ENCODE assay signal across 16 cellular contexts in the genomic region with DNA sequence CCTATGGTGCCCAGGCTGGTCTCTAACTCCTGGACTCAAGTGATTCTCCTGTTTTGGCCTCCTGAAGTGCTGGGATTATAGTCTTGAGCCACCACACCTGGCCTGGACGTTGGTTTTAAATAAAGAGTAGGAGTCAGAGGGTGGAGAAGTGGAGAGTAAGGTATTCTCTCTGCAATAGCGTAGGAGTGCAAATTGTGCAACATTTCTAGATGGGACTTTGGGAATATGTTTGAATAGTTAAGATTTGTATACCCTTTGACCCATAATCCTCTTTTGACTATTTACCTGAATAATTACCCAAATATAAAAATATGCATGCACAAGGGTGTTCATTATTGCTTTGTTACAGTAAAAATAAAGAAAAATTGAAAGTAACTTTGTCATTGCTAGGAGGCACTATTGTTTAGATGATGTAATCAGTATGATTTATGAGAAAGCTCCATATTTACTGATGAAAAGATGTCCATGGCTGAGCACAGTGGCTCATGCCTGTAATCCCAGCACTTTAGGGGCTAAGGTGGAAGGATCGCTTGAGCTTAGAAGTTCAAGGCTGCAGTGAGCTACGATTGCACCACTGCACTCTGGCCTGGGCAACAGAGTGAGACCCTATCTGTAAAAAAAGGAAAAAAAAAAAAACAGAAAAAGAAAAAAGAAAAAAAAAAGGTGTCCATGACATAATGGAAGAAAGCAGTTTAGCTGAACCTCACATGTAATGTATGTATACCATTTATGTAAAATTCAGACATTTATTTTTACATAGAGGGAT. TPM values are rescaled to one million over a fixed set of nuclear protein-coding genes. Genes with fewer than 3 reads are reported as not detected.
A peak's percentile ranks its signal among the peaks of the same experiment; 100 is the strongest.
DNase-seq lines count a peak whose midpoint lies in the region; ATAC-seq and TF ChIP-seq lines count a peak whose summit lies in the region.
"Had no signal": no experiment of that assay in that cellular context is flagged by ENCODE, and none has a peak within 500 bp of the region (broad histone marks: within the 10 kb centered on the region; RNA-seq: fewer than 3 reads in every experiment).

No MANE protein-coding gene starts in this region.

- no peaks in the 10 kb centered on the region for H3K9me3 ChIP-seq in esophagus muscularis mucosa

- TF ChIP-seq POLR2A in esophagus muscularis mucosa (IDR thresholded peaks at IDR 0.05; ENCODE audit: low read depth), result no peak

- no peak overlapping the region for H3K27ac ChIP-seq in esophagus muscularis mucosa (replicated peaks in 1 of 4)
- H3K27ac ChIP-seq: BLaER1 treated with 17β-estradiol and CSF1 and Interleukin-3, amounts not matched to agents 10 nM and 100 nM had no signal

- no peak for TF ChIP-seq CTCF in esophagus muscularis mucosa (IDR thresholded peaks at IDR 0.05)

- ATAC-seq in GM21786 (IDR thresholded peaks at IDR 0.05; ENCODE audit: unreplicated experiment) (no peak), HG03135 (IDR thresholded peaks at IDR 0.05; ENCODE audit: unreplicated experiment) (no peak)
- ATAC-seq: GM23338 had no signal

- H3K4me1 ChIP-seq in esophagus muscularis mucosa, result no peaks in the 10 kb centered on the region
- H3K4me1 ChIP-seq: BLaER1 treated with 17β-estradiol and CSF1 and Interleukin-3, amounts not matched to agents 10 nM and 100 nM had no signal

- H3K27me3 ChIP-seq in esophagus muscularis mucosa, result peaks cover 0 to 4% (median 0%) of the 10 kb centered on the region in 4 donors
- H3K27me3 ChIP-seq: BLaER1 treated with 17β-estradiol and CSF1 and Interleukin-3, amounts not matched to agents 10 nM and 100 nM had no signal

- no peak overlapping the region for H3K4me3 ChIP-seq in esophagus muscularis mucosa
- H3K4me3 ChIP-seq: BLaER1 treated with 17β-estradiol and CSF1 and Interleukin-3, amounts not matched to agents 10 nM and 100 nM; GM23338 had no signal

- intact Hi-C loops in esophagus muscularis mucosa (cut with DNase I) (no loop called here), posterior vena cava (cut with DNase I) (no loop called here)

- 80% methylated on average over 4 of the region's 4 CpGs for WGBS in esophagus muscularis mucosa

- TF ChIP-seq EP300 in esophagus muscularis mucosa (IDR thresholded peaks at IDR 0.05), result no peak

- DNase-seq in ELR (ENCODE audit: low read depth), result peak; percentile 13
- DNase-seq in MV-4-11 (lab: John Stamatoyannopoulos, UW), result peak; percentile 12
- peak; percentile 37 for DNase-seq in esophagus muscularis mucosa (ENCODE audit: extremely low spot score)
- DNase-seq in posterior vena cava (ENCODE audit: low spot score), result peak; percentile 38
- no peak for DNase-seq in dermis blood vessel endothelial cell
- DNase-seq: ACHN; CD4-positive, CD25-positive, alpha-beta regulatory T cell; H7 had no signal

- no peaks in the 10 kb centered on the region for H3K36me3 ChIP-seq in esophagus muscularis mucosa
- H3K36me3 ChIP-seq: BLaER1 treated with 17β-estradiol and CSF1 and Interleukin-3, amounts not matched to agents 10 nM and 100 nM had no signal

RNA-seq across cellular contexts. Expression of a gene that starts 15.1 kb away (rescaled TPM):
- total RNA-seq in esophagus muscularis mucosa, result 1 to 10 TPM in 2 of 4 donors, under 1 TPM in 2; 0.65 to 2.5 (median 1.2) TPM
- total RNA-seq in posterior vena cava, result 1 to 10 TPM; 4.5 to 6.3 TPM
- total RNA-seq in dermis blood vessel endothelial cell, result 1.7 and 2.1 TPM in 2 replicates

RNA-seq across cellular contexts. Expression of a gene that starts 49.3 kb away (rescaled TPM):
- total RNA-seq in esophagus muscularis mucosa (under 1 TPM in 1 of 4 donors, not detected in 3; 0.23 TPM), posterior vena cava (under 1 TPM in 1 of 2 donors, not detected in 1; 0.38 TPM), dermis blood vessel endothelial cell (0.17 TPM in 1 of 2 replicates, not detected in the other)
- total RNA-seq: A172; CD4-positive, CD25-positive, alpha-beta regulatory T cell; Daoy; G401; GM23338; HT1080 had no signal
